16 cellular contexts compared by ENCODE assay signal in the genomic region with DNA sequence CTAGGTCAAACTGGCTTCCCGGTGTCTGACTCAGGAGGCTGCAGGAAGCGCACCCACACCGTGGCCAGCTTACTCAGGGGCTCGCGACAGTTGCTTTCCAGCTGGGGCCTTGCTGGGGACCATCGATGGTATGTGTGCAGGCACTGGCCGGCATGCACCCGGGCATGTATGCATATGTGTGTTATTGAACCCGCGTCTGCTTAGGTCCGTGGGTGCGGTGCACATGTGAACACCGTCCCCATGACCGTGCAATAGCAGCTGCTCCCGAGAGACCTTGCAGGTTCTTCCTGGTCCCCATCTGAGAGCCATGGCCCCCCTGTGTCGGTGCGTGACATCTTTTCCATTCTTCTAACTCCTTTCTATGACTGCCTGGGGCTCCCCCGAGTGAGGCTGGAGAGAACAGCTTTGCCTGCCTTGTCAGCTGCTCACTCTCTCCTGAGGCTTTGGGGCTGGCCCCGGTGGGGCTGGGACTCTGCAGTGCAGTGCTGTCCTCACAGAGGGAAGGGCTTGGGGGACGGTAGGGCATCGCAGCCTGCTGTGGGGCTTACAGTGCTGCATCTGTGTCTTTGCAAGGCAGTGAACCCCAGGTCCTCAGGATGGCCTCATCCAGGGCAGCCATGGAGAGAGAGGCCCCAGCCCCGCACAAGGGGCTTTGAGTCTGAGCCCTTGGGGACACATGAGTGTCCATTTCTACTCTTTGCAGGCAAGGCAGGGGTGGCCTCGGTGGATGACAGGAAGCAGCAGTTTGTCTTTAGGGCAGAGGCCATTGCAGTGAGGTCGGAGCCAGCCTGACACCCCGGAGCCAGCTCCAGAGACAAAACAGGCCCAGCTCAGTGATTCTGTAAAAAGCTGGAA.
"Had no signal": no experiment of that assay in that cellular context is flagged by ENCODE, and none has a peak within 500 bp of the region (broad histone marks: within the 10 kb centered on the region; RNA-seq: fewer than 3 reads in every experiment).

No MANE protein-coding gene starts in this region.

- FAIRE-seq: endometrium, urothelium cell line had no signal

- H3K4me1 Mint-ChIP-seq: immature natural killer cell had no signal

- ATAC-seq: activated CD8-positive, alpha-beta T cell treated with anti-CD3 and anti-CD28 coated beads, Interleukin-2, amount 10 ng/mL, durations not matched to agents 7 days and 5 days; body of pancreas; esophagus mucosa; left colon had no signal

- H3K27ac Mint-ChIP-seq: activated CD8-positive, alpha-beta T cell treated with anti-CD3 and anti-CD28 coated beads, Interleukin-2, amount 10 ng/mL, durations not matched to agents 7 days and 5 days; dendritic cell treated with granulocyte-macrophage colony-stimulating factor and Interleukin-4, amounts not matched to agents 40 ng/mL and 50 ng/mL, for 4 days; immature natural killer cell; nephron; stimulated activated naive CD8-positive, alpha-beta T cell treated with anti-CD3 and anti-CD28 coated beads, Interleukin-15, Interleukin-2, amounts not matched to agents 100 ng/mL and 50 ng/mL, for 24 hours had no signal

- H3K27ac ChIP-seq: body of pancreas, thoracic aorta had no signal

- H3K36me3 ChIP-seq: thoracic aorta had no signal

- H3K4me3 Mint-ChIP-seq: activated CD8-positive, alpha-beta T cell treated with anti-CD3 and anti-CD28 coated beads, Interleukin-2, amount 10 ng/mL, durations not matched to agents 7 days and 5 days; dendritic cell treated with granulocyte-macrophage colony-stimulating factor and Interleukin-4, amounts not matched to agents 40 ng/mL and 50 ng/mL, for 4 days; immature natural killer cell; nephron; stimulated activated naive CD8-positive, alpha-beta T cell treated with anti-CD3 and anti-CD28 coated beads, Interleukin-15, Interleukin-2, amounts not matched to agents 100 ng/mL and 50 ng/mL, for 24 hours had no signal

- H3K4me3 ChIP-seq: body of pancreas, thoracic aorta had no signal

- DNase-seq: activated CD4-positive, alpha-beta T cell treated with anti-CD3 and anti-CD28 coated beads for 4 hours; activated CD8-positive, alpha-beta T cell treated with anti-CD3 and anti-CD28 coated beads, Interleukin-2, amount 10 ng/mL, durations not matched to agents 7 days and 5 days; activated naive CD4-positive, alpha-beta T cell treated with anti-CD3 and anti-CD28 coated beads, Interleukin-2, amount 50 U/mL, for 16 hours; body of pancreas; immature natural killer cell; left colon; stimulated activated CD4-positive, alpha-beta T cell treated with anti-CD3 and anti-CD28 coated beads, Interleukin-15, amount 100 ng/mL, for 24 hours; stimulated activated CD4-positive, alpha-beta T cell treated with anti-CD3 and anti-CD28 coated beads, Interleukin-4, amount 100 ng/mL, for 24 hours; T-helper 9 cell had no signal

- H3K9me3 Mint-ChIP-seq: dendritic cell treated with granulocyte-macrophage colony-stimulating factor and Interleukin-4, amounts not matched to agents 40 ng/mL and 50 ng/mL, for 4 days; immature natural killer cell; nephron; stimulated activated naive CD8-positive, alpha-beta T cell treated with anti-CD3 and anti-CD28 coated beads, Interleukin-15, Interleukin-2, amounts not matched to agents 100 ng/mL and 50 ng/mL, for 24 hours had no signal

- H3K36me3 Mint-ChIP-seq: immature natural killer cell had no signal

- H3K9me3 ChIP-seq: body of pancreas, thoracic aorta had no signal
